Comparison of ENCODE assay signal across 1 cellular context in the genomic region with DNA sequence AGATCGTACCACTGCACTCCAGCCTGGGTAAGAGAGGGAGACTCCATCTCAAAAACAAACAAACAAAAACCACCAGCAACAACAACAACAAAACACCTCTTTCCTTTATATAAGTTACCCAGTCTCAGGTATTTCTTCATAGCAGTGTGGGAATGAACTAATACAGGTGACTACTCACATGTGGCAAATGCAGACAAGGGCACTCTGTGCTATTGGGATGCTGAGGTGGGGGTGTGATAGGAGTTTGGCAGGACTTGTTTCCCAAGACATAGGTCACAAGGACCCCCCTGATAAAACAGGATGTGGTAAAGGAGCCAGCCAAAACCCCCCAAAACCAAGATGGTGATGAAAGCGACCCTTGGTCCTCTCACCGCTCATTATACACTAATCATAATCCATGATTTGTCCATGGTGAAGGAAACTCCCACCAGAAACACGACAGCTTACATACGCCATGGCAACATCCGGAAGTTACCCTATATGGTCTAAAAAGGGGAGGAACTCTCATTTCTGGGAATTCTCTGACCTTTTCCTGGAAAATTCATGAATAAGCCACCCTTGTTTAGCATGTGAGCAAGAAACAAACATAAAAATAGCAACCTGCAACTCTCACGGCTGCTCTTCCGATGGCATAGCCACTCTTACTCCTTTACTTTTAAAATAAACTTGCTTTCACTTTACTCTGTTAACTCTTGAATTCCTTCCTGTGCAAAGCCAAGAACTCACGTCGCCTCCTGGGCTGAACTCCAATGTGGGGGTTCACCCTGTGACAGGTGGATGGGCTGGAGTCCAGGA.
TF ChIP-seq lines count a peak whose summit lies in the region.

No MANE protein-coding gene starts in this region.

TF ChIP-seq in K562, 482 proteins besides CTCF, POLR2A, EP300 and RAD21 (continued from another document and continues in another):
- TF ChIP-seq, protein P1, sequence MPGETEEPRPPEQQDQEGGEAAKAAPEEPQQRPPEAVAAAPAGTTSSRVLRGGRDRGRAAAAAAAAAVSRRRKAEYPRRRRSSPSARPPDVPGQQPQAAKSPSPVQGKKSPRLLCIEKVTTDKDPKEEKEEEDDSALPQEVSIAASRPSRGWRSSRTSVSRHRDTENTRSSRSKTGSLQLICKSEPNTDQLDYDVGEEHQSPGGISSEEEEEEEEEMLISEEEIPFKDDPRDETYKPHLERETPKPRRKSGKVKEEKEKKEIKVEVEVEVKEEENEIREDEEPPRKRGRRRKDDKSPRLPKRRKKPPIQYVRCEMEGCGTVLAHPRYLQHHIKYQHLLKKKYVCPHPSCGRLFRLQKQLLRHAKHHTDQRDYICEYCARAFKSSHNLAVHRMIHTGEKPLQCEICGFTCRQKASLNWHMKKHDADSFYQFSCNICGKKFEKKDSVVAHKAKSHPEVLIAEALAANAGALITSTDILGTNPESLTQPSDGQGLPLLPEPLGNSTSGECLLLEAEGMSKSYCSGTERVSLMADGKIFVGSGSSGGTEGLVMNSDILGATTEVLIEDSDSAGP (CRISPR knock-in tag; IDR thresholded peaks at IDR 0.05): no peak
- TF ChIP-seq MCM2 (IDR thresholded peaks at IDR 0.05; ENCODE audit: low read depth): no peak
- TF ChIP-seq GABPA (tag; conservative IDR thresholded peaks at IDR 0.05; ENCODE audit: low read depth): peak; percentile 63
- TF ChIP-seq, protein P2, sequence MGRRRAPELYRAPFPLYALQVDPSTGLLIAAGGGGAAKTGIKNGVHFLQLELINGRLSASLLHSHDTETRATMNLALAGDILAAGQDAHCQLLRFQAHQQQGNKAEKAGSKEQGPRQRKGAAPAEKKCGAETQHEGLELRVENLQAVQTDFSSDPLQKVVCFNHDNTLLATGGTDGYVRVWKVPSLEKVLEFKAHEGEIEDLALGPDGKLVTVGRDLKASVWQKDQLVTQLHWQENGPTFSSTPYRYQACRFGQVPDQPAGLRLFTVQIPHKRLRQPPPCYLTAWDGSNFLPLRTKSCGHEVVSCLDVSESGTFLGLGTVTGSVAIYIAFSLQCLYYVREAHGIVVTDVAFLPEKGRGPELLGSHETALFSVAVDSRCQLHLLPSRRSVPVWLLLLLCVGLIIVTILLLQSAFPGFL (CRISPR knock-in tag; IDR thresholded peaks at IDR 0.05): no peak
- TF ChIP-seq, protein P3, sequence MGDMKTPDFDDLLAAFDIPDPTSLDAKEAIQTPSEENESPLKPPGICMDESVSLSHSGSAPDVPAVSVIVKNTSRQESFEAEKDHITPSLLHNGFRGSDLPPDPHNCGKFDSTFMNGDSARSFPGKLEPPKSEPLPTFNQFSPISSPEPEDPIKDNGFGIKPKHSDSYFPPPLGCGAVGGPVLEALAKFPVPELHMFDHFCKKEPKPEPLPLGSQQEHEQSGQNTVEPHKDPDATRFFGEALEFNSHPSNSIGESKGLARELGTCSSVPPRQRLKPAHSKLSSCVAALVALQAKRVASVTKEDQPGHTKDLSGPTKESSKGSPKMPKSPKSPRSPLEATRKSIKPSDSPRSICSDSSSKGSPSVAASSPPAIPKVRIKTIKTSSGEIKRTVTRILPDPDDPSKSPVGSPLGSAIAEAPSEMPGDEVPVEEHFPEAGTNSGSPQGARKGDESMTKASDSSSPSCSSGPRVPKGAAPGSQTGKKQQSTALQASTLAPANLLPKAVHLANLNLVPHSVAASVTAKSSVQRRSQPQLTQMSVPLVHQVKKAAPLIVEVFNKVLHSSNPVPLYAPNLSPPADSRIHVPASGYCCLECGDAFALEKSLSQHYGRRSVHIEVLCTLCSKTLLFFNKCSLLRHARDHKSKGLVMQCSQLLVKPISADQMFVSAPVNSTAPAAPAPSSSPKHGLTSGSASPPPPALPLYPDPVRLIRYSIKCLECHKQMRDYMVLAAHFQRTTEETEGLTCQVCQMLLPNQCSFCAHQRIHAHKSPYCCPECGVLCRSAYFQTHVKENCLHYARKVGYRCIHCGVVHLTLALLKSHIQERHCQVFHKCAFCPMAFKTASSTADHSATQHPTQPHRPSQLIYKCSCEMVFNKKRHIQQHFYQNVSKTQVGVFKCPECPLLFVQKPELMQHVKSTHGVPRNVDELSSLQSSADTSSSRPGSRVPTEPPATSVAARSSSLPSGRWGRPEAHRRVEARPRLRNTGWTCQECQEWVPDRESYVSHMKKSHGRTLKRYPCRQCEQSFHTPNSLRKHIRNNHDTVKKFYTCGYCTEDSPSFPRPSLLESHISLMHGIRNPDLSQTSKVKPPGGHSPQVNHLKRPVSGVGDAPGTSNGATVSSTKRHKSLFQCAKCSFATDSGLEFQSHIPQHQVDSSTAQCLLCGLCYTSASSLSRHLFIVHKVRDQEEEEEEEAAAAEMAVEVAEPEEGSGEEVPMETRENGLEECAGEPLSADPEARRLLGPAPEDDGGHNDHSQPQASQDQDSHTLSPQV (IDR thresholded peaks at IDR 0.05): peak; percentile 25; the same call in 1 of the 2 replicates
- peak; percentile 70; the same call in 1 of the 2 replicates for TF ChIP-seq BACH1 (tag; IDR thresholded peaks at IDR 0.05)
- TF ChIP-seq TBL1XR1 (IDR thresholded peaks at IDR 0.05; ENCODE audit: low read length in 2 of 2): 0 out of 4 replicates have a peak, but pooled peaks of 1 of the 2 experiments have one; percentile 28
- no peak for TF ChIP-seq NR2C2 (CRISPR knock-in tag; IDR thresholded peaks at IDR 0.05)
- peak; percentile 80 for TF ChIP-seq NR2C2 (tag; IDR thresholded peaks at IDR 0.05)
- TF ChIP-seq CEBPB (tag; IDR thresholded peaks at IDR 0.05): peak; percentile 38; the same call in 1 of the 2 replicates
- 0 out of 2 replicates have a peak, but pooled peaks have one; percentile 36 for TF ChIP-seq BHLHE40 (IDR thresholded peaks at IDR 0.05; ENCODE audit: low read length)
- peak; percentile 72 for TF ChIP-seq ZFP36 (IDR thresholded peaks at IDR 0.05; ENCODE audit: low read depth, low read length, partially characterized antibody)
- peak; percentile 73 for TF ChIP-seq JUN (IDR thresholded peaks at IDR 0.05; ENCODE audit: borderline replicate concordance, low read depth, low read length)
- 0 out of 2 replicates have a peak, but pooled peaks have one; percentile 53 for TF ChIP-seq JUN (CRISPR knock-in tag; IDR thresholded peaks at IDR 0.05; ENCODE audit: borderline replicate concordance)
- peak; percentile 77 for TF ChIP-seq RFX1 (IDR thresholded peaks at IDR 0.05)
- peak; percentile 24; the same call in 1 of the 2 replicates for TF ChIP-seq NR2C1 (IDR thresholded peaks at IDR 0.05)
- peak; percentile 34; the same call in 1 of the 2 replicates for TF ChIP-seq NR2C1 (tag; IDR thresholded peaks at IDR 0.05)
- TF ChIP-seq, protein P4, sequence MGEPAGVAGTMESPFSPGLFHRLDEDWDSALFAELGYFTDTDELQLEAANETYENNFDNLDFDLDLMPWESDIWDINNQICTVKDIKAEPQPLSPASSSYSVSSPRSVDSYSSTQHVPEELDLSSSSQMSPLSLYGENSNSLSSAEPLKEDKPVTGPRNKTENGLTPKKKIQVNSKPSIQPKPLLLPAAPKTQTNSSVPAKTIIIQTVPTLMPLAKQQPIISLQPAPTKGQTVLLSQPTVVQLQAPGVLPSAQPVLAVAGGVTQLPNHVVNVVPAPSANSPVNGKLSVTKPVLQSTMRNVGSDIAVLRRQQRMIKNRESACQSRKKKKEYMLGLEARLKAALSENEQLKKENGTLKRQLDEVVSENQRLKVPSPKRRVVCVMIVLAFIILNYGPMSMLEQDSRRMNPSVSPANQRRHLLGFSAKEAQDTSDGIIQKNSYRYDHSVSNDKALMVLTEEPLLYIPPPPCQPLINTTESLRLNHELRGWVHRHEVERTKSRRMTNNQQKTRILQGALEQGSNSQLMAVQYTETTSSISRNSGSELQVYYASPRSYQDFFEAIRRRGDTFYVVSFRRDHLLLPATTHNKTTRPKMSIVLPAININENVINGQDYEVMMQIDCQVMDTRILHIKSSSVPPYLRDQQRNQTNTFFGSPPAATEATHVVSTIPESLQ (CRISPR knock-in tag; IDR thresholded peaks at IDR 0.05): 0 out of 2 replicates have a peak, but pooled peaks have one; percentile 69
- TF ChIP-seq MTA2 (IDR thresholded peaks at IDR 0.05; ENCODE audit: low read depth): no peak
- TF ChIP-seq JUND (IDR thresholded peaks at IDR 0.05; ENCODE audit: borderline replicate concordance, low read depth, low read length): peak; percentile 88
- peak; percentile 77; the same call in 2 of the 3 replicates for TF ChIP-seq JUND (tag; IDR thresholded peaks at IDR 0.05; ENCODE audit: borderline replicate concordance, low read depth, low read length)
- TF ChIP-seq MEF2D (tag; conservative IDR thresholded peaks at IDR 0.05; ENCODE audit: low read depth): peak; percentile 91
- peak; percentile 76 for TF ChIP-seq MEF2A (IDR thresholded peaks at IDR 0.05; ENCODE audit: control insufficient read depth, low read depth, low read length)
- TF ChIP-seq, protein P5, sequence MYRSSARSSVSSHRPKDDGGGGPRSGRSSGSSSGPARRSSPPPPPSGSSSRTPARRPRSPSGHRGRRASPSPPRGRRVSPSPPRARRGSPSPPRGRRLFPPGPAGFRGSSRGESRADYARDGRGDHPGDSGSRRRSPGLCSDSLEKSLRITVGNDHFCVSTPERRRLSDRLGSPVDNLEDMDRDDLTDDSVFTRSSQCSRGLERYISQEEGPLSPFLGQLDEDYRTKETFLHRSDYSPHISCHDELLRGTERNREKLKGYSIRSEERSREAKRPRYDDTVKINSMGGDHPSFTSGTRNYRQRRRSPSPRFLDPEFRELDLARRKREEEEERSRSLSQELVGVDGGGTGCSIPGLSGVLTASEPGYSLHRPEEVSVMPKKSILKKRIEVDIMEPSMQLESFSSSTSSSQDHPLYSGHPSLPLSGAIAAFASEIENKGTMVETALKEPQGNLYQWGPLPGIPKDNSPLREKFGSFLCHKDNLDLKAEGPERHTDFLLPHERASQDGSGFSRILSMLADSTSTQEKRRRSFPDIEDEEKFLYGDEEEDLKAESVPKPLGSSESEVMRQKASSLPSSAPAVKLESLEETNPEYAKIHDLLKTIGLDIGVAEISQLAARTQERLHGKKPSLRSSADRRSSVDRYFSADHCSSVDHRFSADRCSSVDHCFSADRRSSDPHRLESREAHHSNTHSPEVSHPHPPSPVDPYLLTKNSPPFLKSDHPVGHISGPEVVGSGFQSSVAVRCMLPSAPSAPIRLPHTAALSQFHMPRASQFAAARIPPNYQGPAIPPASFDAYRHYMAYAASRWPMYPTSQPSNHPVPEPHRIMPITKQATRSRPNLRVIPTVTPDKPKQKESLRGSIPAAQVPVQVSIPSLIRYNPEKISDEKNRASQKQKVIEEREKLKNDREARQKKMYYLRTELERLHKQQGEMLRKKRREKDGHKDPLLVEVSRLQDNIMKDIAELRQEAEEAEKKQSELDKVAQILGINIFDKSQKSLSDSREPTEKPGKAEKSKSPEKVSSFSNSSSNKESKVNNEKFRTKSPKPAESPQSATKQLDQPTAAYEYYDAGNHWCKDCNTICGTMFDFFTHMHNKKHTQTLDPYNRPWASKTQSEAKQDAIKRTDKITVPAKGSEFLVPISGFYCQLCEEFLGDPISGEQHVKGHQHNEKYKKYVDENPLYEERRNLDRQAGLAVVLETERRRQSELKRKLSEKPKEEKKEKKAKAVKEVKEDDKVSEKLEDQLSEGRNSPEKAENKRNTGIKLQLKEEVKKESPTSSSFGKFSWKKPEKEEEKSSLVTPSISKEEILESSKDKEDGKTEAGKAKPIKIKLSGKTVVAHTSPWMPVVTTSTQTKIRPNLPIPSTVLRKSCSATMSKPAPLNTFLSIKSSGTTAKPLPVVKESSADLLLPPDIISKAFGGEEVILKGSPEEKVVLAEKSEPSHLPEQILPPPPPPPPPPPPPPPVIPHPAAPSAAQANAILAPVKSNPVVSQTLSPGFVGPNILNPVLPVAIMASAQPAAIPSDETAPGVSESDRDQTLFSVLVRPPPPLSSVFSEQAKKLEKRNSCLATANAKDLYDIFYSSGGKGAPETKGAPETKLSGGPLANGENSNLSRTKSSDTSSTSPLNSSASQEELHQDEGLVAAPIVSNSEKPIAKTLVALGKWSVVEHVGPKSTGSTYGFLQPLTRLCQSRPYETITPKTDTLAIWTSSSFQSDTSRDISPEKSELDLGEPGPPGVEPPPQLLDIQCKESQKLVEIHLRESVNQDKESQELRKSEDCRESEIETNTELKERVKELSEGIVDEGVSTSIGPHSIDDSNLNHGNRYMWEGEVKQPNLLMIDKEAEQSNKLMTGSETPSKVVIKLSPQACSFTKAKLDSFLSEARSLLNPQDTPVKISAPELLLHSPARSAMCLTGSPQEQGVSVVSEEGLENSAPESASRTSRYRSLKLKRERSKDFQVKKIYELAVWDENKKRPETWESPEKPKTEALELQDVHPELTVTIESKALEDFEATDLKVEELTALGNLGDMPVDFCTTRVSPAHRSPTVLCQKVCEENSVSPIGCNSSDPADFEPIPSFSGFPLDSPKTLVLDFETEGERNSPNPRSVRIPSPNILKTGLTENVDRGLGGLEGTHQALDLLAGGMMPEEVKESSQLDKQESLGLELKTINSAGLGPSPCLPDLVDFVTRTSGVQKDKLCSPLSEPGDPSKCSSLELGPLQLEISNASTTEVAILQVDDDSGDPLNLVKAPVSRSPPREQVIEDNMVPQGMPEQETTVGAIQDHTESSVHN (IDR thresholded peaks at IDR 0.05; ENCODE audit: borderline replicate concordance in 1 of 2, low read depth in 1 of 2): 0 out of 4 replicates have a peak, but pooled peaks of 1 of the 2 experiments have one; percentile 39
- TF ChIP-seq, protein P6, sequence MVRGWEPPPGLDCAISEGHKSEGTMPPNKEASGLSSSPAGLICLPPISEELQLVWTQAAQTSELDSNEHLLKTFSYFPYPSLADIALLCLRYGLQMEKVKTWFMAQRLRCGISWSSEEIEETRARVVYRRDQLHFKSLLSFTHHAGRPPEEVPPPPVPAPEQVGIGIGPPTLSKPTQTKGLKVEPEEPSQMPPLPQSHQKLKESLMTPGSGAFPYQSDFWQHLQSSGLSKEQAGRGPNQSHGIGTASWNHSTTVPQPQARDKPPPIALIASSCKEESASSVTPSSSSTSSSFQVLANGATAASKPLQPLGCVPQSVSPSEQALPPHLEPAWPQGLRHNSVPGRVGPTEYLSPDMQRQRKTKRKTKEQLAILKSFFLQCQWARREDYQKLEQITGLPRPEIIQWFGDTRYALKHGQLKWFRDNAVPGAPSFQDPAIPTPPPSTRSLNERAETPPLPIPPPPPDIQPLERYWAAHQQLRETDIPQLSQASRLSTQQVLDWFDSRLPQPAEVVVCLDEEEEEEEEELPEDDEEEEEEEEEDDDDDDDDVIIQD (CRISPR knock-in tag; IDR thresholded peaks at IDR 0.05): no peak
- 0 out of 2 replicates have a peak, but pooled peaks have one; percentile 32 for TF ChIP-seq MXI1 (IDR thresholded peaks at IDR 0.05; ENCODE audit: low read depth, low read length)
- TF ChIP-seq SRF (CRISPR knock-in tag; IDR thresholded peaks at IDR 0.05): peak; percentile 99 to 100
- TF ChIP-seq NFIC (IDR thresholded peaks at IDR 0.05): peak; percentile 44
- TF ChIP-seq, protein P7, sequence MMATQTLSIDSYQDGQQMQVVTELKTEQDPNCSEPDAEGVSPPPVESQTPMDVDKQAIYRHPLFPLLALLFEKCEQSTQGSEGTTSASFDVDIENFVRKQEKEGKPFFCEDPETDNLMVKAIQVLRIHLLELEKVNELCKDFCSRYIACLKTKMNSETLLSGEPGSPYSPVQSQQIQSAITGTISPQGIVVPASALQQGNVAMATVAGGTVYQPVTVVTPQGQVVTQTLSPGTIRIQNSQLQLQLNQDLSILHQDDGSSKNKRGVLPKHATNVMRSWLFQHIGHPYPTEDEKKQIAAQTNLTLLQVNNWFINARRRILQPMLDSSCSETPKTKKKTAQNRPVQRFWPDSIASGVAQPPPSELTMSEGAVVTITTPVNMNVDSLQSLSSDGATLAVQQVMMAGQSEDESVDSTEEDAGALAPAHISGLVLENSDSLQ (IDR thresholded peaks at IDR 0.05): 0 out of 2 replicates have a peak, but pooled peaks have one; percentile 22
- peak; percentile 64; the same call in 1 of the 2 replicates for TF ChIP-seq SP1 (CRISPR knock-in tag; IDR thresholded peaks at IDR 0.05)
- TF ChIP-seq ZNF324 (CRISPR knock-in tag; IDR thresholded peaks at IDR 0.05): no peak
- TF ChIP-seq, protein P8, sequence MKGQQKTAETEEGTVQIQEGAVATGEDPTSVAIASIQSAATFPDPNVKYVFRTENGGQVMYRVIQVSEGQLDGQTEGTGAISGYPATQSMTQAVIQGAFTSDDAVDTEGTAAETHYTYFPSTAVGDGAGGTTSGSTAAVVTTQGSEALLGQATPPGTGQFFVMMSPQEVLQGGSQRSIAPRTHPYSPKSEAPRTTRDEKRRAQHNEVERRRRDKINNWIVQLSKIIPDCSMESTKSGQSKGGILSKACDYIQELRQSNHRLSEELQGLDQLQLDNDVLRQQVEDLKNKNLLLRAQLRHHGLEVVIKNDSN (CRISPR knock-in tag; IDR thresholded peaks at IDR 0.05): no peak
